ENCODE assay signal across 9 cellular contexts in the genomic region with DNA sequence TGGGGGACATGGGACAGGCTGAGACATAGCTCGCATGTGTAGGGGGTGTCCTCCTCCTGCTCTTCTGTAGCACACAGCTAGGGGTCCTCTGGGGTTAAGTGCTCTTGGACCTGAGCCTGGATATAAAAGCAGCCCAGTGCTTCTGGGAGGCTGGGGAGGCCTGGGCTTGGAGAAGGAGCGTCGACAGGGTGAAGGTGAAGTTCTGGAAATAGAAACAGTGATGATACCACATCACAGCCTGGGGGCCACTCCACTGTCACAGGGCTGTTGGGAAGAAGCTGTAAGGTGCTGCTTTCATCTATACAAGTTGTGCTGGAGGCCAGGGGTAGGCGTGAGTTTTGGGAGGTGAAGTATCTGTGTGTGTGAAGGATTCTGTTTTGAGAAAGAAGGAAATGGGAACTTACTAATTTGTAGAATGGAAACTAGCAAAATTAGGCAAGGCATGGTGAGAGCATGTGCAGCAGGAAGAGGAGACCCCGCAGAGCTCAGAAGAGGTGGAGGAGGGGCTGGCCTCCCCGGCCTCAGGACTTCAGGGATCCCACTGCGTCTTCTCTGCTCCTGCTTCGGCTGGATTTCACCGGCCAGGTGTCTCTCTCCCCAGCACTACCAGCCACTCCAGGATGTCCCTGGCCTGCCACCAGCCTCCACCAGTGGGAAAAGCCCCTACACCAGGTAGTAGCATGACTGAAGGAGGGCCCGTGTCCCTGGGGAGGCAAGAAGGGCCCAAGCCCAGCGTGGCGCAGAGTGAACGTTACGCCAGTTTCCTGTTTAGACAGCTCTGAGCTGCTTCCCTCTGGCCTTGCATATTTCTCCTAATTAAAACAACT. TPM values are rescaled to one million over a fixed set of nuclear protein-coding genes. Genes with fewer than 3 reads are reported as not detected.
DNase-seq lines count a peak whose midpoint lies in the region; ATAC-seq and TF ChIP-seq lines count a peak whose summit lies in the region.
"Had no signal": no experiment of that assay in that cellular context is flagged by ENCODE, and none has a peak within 500 bp of the region (broad histone marks: within the 10 kb centered on the region; RNA-seq: fewer than 3 reads in every experiment).

No MANE protein-coding gene starts in this region.

- peak overlapping the region; percentile 85 for H3K27ac Mint-ChIP-seq in activated T-helper 1 cell treated with anti-CD3 and anti-CD28 coated beads, Interleukin-12 subunit alpha, Interleukin-12 subunit beta, Interleukin-2, Interleukin-4 antibody, amounts not matched to agents 30 ng/mL and 10 ng/mL and 1 ng/mL, durations not matched to agents 14 hours and 24 hours and 36 hours

- H3K9me3 ChIP-seq in upper lobe of right lung (no peaks in the 10 kb centered on the region), SJCRH30 (replicated peaks) (no peaks in the 10 kb centered on the region)

- no peaks in the 10 kb centered on the region for H3K27me3 Mint-ChIP-seq in activated T-helper 1 cell treated with anti-CD3 and anti-CD28 coated beads, Interleukin-12 subunit alpha, Interleukin-12 subunit beta, Interleukin-2, Interleukin-4 antibody, amounts not matched to agents 30 ng/mL and 10 ng/mL and 1 ng/mL, durations not matched to agents 14 hours and 24 hours and 36 hours (ENCODE audit: insufficient read depth)

- intact Hi-C loops in activated T-helper 1 cell treated with anti-CD3 and anti-CD28 coated beads, Interleukin-12 subunit alpha, Interleukin-12 subunit beta, Interleukin-2, Interleukin-4 antibody, amounts not matched to agents 30 ng/mL and 10 ng/mL and 1 ng/mL, durations not matched to agents 14 hours and 24 hours and 36 hours (cut with micrococcal nuclease) = loop anchor here (1.0 to 10.0 kb wide), 7 partner anchors 11 to 1389 kb away; a partner anchor contains a TSS
- intact Hi-C loops in upper lobe of right lung (cut with DNase I) = no loop called here

- peak overlapping the region; percentile 45 for H3K4me3 Mint-ChIP-seq in activated T-helper 1 cell treated with anti-CD3 and anti-CD28 coated beads, Interleukin-12 subunit alpha, Interleukin-12 subunit beta, Interleukin-2, Interleukin-4 antibody, amounts not matched to agents 30 ng/mL and 10 ng/mL and 1 ng/mL, durations not matched to agents 14 hours and 24 hours and 36 hours

- H3K4me1 ChIP-seq in upper lobe of right lung (peaks cover 12% of the 10 kb centered on the region), SJCRH30 (no peaks in the 10 kb centered on the region)

- H3K4me1 Mint-ChIP-seq in activated T-helper 1 cell treated with anti-CD3 and anti-CD28 coated beads, Interleukin-12 subunit alpha, Interleukin-12 subunit beta, Interleukin-2, Interleukin-4 antibody, amounts not matched to agents 30 ng/mL and 10 ng/mL and 1 ng/mL, durations not matched to agents 14 hours and 24 hours and 36 hours (ENCODE audit: low read depth) = peaks cover 30% of the 10 kb centered on the region

- peak; percentile 5 for DNase-seq in activated T-helper 1 cell treated with anti-CD3 and anti-CD28 coated beads, Interleukin-12 subunit alpha, Interleukin-12 subunit beta, Interleukin-2, Interleukin-4 antibody, amounts not matched to agents 30 ng/mL and 10 ng/mL and 1 ng/mL, durations not matched to agents 14 hours and 24 hours and 36 hours (ENCODE audit: low spot score)
- DNase-seq in upper lobe of right lung (peak; percentile 67), SJCRH30 (no peak), NCI-H2029 treated with DMSO at 0.1 percent for 48 hours (lab: John Stamatoyannopoulos, UW) (no peak), NCI-H82 (lab: John Stamatoyannopoulos, UW) (no peak)

- no peaks in the 10 kb centered on the region for H3K36me3 Mint-ChIP-seq in activated T-helper 1 cell treated with anti-CD3 and anti-CD28 coated beads, Interleukin-12 subunit alpha, Interleukin-12 subunit beta, Interleukin-2, Interleukin-4 antibody, amounts not matched to agents 30 ng/mL and 10 ng/mL and 1 ng/mL, durations not matched to agents 14 hours and 24 hours and 36 hours (ENCODE audit: low read depth)

- peak overlapping the region; percentile 24 for H3K27ac ChIP-seq in upper lobe of right lung
- no peak overlapping the region for H3K27ac ChIP-seq in SJCRH30

- H3K4me3 ChIP-seq in upper lobe of right lung = no peak overlapping the region
- H3K4me3 ChIP-seq in SJCRH30 = no peak overlapping the region

- H3K36me3 ChIP-seq in upper lobe of right lung (no peaks in the 10 kb centered on the region), SJCRH30 (no peaks in the 10 kb centered on the region)

- H3K27me3 ChIP-seq in upper lobe of right lung (no peaks in the 10 kb centered on the region), SJCRH30 (no peaks in the 10 kb centered on the region)

- ATAC-seq in GM19468 (IDR thresholded peaks at IDR 0.05; ENCODE audit: extremely low read depth, unreplicated experiment) (peak; percentile 31), HG03469 (IDR thresholded peaks at IDR 0.05; ENCODE audit: unreplicated experiment) (peak; percentile 29), upper lobe of right lung (peak; percentile 72)
- ATAC-seq: Panc1 had no signal

- no peaks in the 10 kb centered on the region for H3K9me3 Mint-ChIP-seq in activated T-helper 1 cell treated with anti-CD3 and anti-CD28 coated beads, Interleukin-12 subunit alpha, Interleukin-12 subunit beta, Interleukin-2, Interleukin-4 antibody, amounts not matched to agents 30 ng/mL and 10 ng/mL and 1 ng/mL, durations not matched to agents 14 hours and 24 hours and 36 hours

- TF ChIP-seq CTCF in GM12873 (IDR thresholded peaks at IDR 0.05; ENCODE audit: insufficient read depth, low read depth, low read length, missing control alignments) (peak; percentile 50), upper lobe of right lung (IDR thresholded peaks at IDR 0.05) (no peak)

RNA-seq across cellular contexts. Expression of a gene that starts 19.4 kb away (rescaled TPM):
- 12.9 and 13.7 TPM in 2 replicates for total RNA-seq in activated T-helper 1 cell treated with anti-CD3 and anti-CD28 coated beads, Interleukin-12 subunit alpha, Interleukin-12 subunit beta, Interleukin-2, Interleukin-4 antibody, amounts not matched to agents 30 ng/mL and 10 ng/mL and 1 ng/mL, durations not matched to agents 14 hours and 24 hours and 36 hours
- 47.6 TPM for total RNA-seq in upper lobe of right lung
- 0.45 and 0.68 TPM in 2 replicates for total RNA-seq in SJCRH30 (2014; rRNA removed; shearing (Covaris generic))

Comparison
In these comparisons a context has a peak if more than half of its experiments do, and no peak if none do; other contexts are left out.
1. DNase-seq: peak in activated T-helper 1 cell treated with anti-CD3 and anti-CD28 coated beads, Interleukin-12 subunit alpha, Interleukin-12 subunit beta, Interleukin-2, Interleukin-4 antibody, amounts not matched to agents 30 ng/mL and 10 ng/mL and 1 ng/mL, durations not matched to agents 14 hours and 24 hours and 36 hours (single experiment) and upper lobe of right lung (single experiment); none in SJCRH30 (0 of 2), NCI-H2029 treated with DMSO at 0.1 percent for 48 hours (single experiment) and NCI-H82 (single experiment).
2. Peak in every context shown above with its lines, with median percentiles within 50 percentile points of each other: ATAC-seq.